8 cellular contexts compared by ENCODE assay signal in the genomic region with DNA sequence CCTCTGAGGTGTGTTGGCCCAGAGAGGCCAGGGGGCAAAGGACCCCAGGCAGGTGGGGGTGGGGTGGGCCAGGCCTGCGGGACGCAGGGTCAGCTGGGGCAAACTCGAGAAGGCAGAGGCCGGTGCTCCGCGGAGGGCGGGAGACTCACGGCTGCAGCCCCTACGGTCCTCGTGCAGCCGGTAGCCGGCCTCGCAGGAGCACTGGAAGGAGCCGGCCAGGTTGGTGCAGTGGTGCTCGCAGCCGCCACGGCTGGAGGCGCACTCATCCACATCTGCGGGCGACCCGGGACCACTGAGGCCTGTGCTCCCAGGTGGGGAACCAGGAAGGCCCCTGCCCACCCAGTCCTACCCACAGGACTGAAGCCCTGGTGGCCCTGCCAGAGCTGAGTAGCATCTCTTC. TPM values are rescaled to one million over a fixed set of nuclear protein-coding genes. Genes with fewer than 3 reads are reported as not detected.
"Had no signal": no experiment of that assay in that cellular context is flagged by ENCODE, and none has a peak within 500 bp of the region (broad histone marks: within the 10 kb centered on the region; RNA-seq: fewer than 3 reads in every experiment).

No MANE protein-coding gene starts in this region.

- H3K4me1 ChIP-seq: HAP-1 had no signal

- H3K4me2 ChIP-seq: GM23338 had no signal

- DNase-seq: GM23248, GOT3, H7, H9, HCEC 1CT, HFFc6 had no signal

- H3K9me3 Mint-ChIP-seq: GM23338, HFFc6 had no signal

- H3K9me3 ChIP-seq: HAP-1 had no signal

- H3K4me1 Mint-ChIP-seq: GM23338, H9 had no signal

- H3K36me3 ChIP-seq: HAP-1 had no signal

- H2AFZ ChIP-seq: GM23248, GM23338 had no signal

- H3K27ac Mint-ChIP-seq: GM23338, H9, HFFc6 had no signal

- H3K4me3 ChIP-seq: GM23248, GM23338, HAP-1 had no signal

- H3K4me3 Mint-ChIP-seq: GM23338, H9, HFFc6 had no signal

- H3K27ac ChIP-seq: GM23248 had no signal

- ATAC-seq: GM23338 had no signal

- H3K9ac ChIP-seq: GM23248 had no signal

RNA-seq across cellular contexts. Expression of a gene that starts 55.3 kb away (rescaled TPM):
- total RNA-seq: GM23248 had no signal
- polyA plus RNA-seq: GM23248 had no signal
